ENCODE assay signal across 39 cellular contexts in genomic region chr10:86595496-86595895, GRCh38. TPM values are rescaled to one million over a fixed set of nuclear protein-coding genes. Genes with fewer than 3 reads are reported as not detected.
"Had no signal": no experiment of that assay in that cellular context is flagged by ENCODE, and none has a peak within 500 bp of the region (broad histone marks: within the 10 kb centered on the region; RNA-seq: fewer than 3 reads in every experiment).

No MANE protein-coding gene starts in this region.

- ATAC-seq: activated CD4-positive, CD25-positive, alpha-beta regulatory T cell treated with anti-CD3 and anti-CD28 coated beads, Interleukin-2, amount 50 U/mL, for 24 hours; activated T-cell treated with anti-CD3 and anti-CD28 coated beads, Interleukin-2, amount 50 U/mL, for 72 hours; effector memory CD8-positive, alpha-beta T cell; gastroesophageal sphincter had no signal

- H3K4me1 ChIP-seq: gastroesophageal sphincter had no signal

- H3K27ac ChIP-seq: brain microvascular endothelial cell, epithelial cell of prostate, esophagus squamous epithelium, gastroesophageal sphincter, VCaP had no signal

- DNase-seq: activated B cell treated with CpG ODN at 0.5 μM for 24 hours; activated CD4-positive, alpha-beta T cell treated with anti-CD3 and anti-CD28 coated beads for 48 hours; activated CD4-positive, alpha-beta T cell treated with anti-CD3 and anti-CD28 coated beads, Interleukin-2, amount 50 U/mL, for 1 hour; activated CD4-positive, alpha-beta T cell treated with anti-CD3 and anti-CD28 coated beads, Interleukin-2, amount 50 U/mL, for 48 hours; activated CD8-positive, alpha-beta memory T cell treated with anti-CD3 and anti-CD28 coated beads, Interleukin-2, amount 50 U/mL, for 48 hours; activated gamma-delta T cell treated with Interleukin-2 at 50 U/mL for 16 hours; activated naive CD4-positive, alpha-beta T cell treated with anti-CD3 and anti-CD28 coated beads, Interleukin-2, amount 50 U/mL, for 16 hours; activated naive CD4-positive, alpha-beta T cell treated with Interleukin-2 at 50 U/mL for 16 hours; activated T-cell treated with anti-CD3 and anti-CD28 coated beads for 4 hours; activated T-cell treated with anti-CD3 and anti-CD28 coated beads, Interleukin-2, amount 50 U/mL, for 24 hours; activated T-cell treated with anti-CD3 and anti-CD28 coated beads, Interleukin-2, amount 50 U/mL, for 72 hours; amniotic stem cell; anterior cingulate cortex; brain microvascular endothelial cell; cortex of kidney; dermis blood vessel endothelial cell; effector CD4-positive, alpha-beta T cell; effector memory CD8-positive, alpha-beta T cell; esophagus squamous epithelium; foreskin melanocyte; T-helper 2 cell had no signal

- H3K36me3 Mint-ChIP-seq: activated naive CD8-positive, alpha-beta T cell had no signal

- H3K27me3 ChIP-seq: brain microvascular endothelial cell, esophagus squamous epithelium, gastroesophageal sphincter had no signal

- H3K4me1 Mint-ChIP-seq: activated B cell treated with CpG ODN at 0.5 μM for 24 hours; central memory CD8-positive, alpha-beta T cell had no signal

- H3K36me3 ChIP-seq: brain microvascular endothelial cell, esophagus squamous epithelium, gastroesophageal sphincter had no signal

- H3K4me3 Mint-ChIP-seq: activated B cell treated with CpG ODN at 0.5 μM for 24 hours; activated naive CD8-positive, alpha-beta T cell; activated T-cell treated with anti-CD3 and anti-CD28 coated beads, Interleukin-2, amount 50 U/mL, for 24 hours; activated T-cell treated with anti-CD3 and anti-CD28 coated beads, Interleukin-2, amount 50 U/mL, for 72 hours; central memory CD8-positive, alpha-beta T cell; effector memory CD8-positive, alpha-beta T cell had no signal

- FAIRE-seq: astrocyte, bronchial epithelial cell, colon, endometrium, endothelial cell of umbilical vein, TTC549 had no signal

- H3K9me3 ChIP-seq: esophagus squamous epithelium, gastroesophageal sphincter had no signal

- H3K9me3 Mint-ChIP-seq: activated B cell treated with CpG ODN at 0.5 μM for 24 hours; activated T-cell treated with anti-CD3 and anti-CD28 coated beads, Interleukin-2, amount 50 U/mL, for 24 hours; activated T-cell treated with anti-CD3 and anti-CD28 coated beads, Interleukin-2, amount 50 U/mL, for 72 hours; central memory CD8-positive, alpha-beta T cell; effector memory CD8-positive, alpha-beta T cell had no signal

- H3K27ac Mint-ChIP-seq: activated B cell treated with CpG ODN at 0.5 μM for 24 hours; activated naive CD8-positive, alpha-beta T cell; activated T-cell treated with anti-CD3 and anti-CD28 coated beads, Interleukin-2, amount 50 U/mL, for 24 hours; activated T-cell treated with anti-CD3 and anti-CD28 coated beads, Interleukin-2, amount 50 U/mL, for 72 hours; effector memory CD8-positive, alpha-beta T cell had no signal

- H3K27me3 Mint-ChIP-seq: activated naive CD8-positive, alpha-beta T cell; activated T-cell treated with anti-CD3 and anti-CD28 coated beads, Interleukin-2, amount 50 U/mL, for 24 hours had no signal

- H3K4me3 ChIP-seq: esophagus squamous epithelium, gastroesophageal sphincter had no signal

RNA-seq across cellular contexts. Expression of gene OPN4, which starts 58.9 kb away (rescaled TPM):
- total RNA-seq: activated B cell treated with CpG ODN at 0.5 μM for 24 hours; activated T-cell treated with anti-CD3 and anti-CD28 coated beads, Interleukin-2, amount 50 U/mL, for 72 hours; astrocyte; bronchial epithelial cell; cardiac septum; chondrocyte; dermis blood vessel endothelial cell; endothelial cell of umbilical vein; esophagus squamous epithelium; fibroblast of lung; fibroblast of villous mesenchyme; gastroesophageal sphincter; glomerular endothelial cell; T-helper 1 cell treated with Interleukin-12 subunit alpha and Interleukin-12 subunit beta and Interleukin-4 antibody, amounts not matched to agents 30 ng/mL and 1 ng/mL, for 36 hours had no signal
- polyA plus RNA-seq: endothelial cell of umbilical vein, fibroblast of lung had no signal
